Comparison of ENCODE assay signal across 8 cellular contexts in the genomic region with DNA sequence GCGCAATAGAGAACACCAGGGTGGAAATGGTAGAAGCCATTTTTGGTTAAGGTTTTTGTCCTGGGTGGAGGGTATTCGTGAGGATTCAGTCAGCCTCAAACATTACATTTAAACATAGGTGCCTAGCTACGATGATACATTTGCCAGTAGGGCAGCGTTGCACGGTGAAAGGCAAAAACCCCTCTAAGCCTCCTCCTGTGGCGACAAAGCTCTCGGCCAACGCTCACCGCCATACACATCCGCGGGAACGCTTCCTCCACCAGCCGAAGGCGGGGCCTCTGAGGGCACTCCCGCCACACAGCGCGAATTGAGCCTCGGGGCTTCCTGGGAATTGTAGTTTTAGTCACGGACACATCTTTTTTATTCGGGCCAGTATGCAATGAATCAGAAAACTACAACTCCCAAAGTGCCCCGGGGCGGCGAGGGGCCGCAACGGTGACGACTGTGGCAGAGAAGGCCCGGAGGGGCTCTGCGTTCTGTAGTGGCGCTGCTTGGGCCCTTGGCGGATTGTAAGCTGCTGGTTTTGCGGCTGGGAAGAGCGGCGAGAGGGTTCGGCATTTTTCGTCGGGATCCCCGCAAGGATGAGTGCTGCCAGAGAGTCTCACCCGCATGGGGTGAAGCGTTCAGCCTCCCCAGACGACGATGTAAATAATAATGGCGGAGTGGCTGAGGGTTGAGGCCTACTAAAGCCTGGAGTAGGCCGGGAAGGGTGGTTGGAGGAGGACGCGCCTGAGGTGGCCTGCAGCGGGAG. TPM values are rescaled to one million over a fixed set of nuclear protein-coding genes. Genes with fewer than 3 reads are reported as not detected.
DNase-seq lines count a peak whose midpoint lies in the region; ATAC-seq and TF ChIP-seq lines count a peak whose summit lies in the region.

A gene (plus strand): TSS at position 450 of the 751 bp plus-strand sequence. CDS start 132 bp downstream, at position 582.

- H3K4me3 ChIP-seq in AG10803 (ENCODE audit: low read length): peak within 1 kb of the TSS; percentile 89

- peak; percentile 98 for ATAC-seq in GM19043 (IDR thresholded peaks at IDR 0.05; ENCODE audit: low read depth, unreplicated experiment)
- peak; percentile 98 for ATAC-seq in HG03378 (IDR thresholded peaks at IDR 0.05; ENCODE audit: unreplicated experiment)

- peak; percentile 96 for DNase-seq in AG10803 (ENCODE audit: low read depth)
- peak; percentile 94 for DNase-seq in NCI-H460 (ENCODE audit: extremely low read depth, low read depth)
- DNase-seq in activated CD4-positive, CD25-positive, alpha-beta regulatory T cell treated with anti-CD3 and anti-CD28 coated beads, Interleukin-2, amount 50 U/mL, for 72 hours: peak; percentile 91
- DNase-seq in cerebellar nuclear complex (lab: John Stamatoyannopoulos, UW): peak; percentile 78 to 96
- peak; percentile 99 for DNase-seq in islet precursor cell
- peak; percentile 89 to 91 (median 90) for DNase-seq in stimulated activated CD4-positive, alpha-beta T cell treated with anti-CD3 and anti-CD28 coated beads, Interleukin-12 subunit alpha, Interleukin-12 subunit beta, amount 100 ng/mL, for 48 hours (ENCODE audit: low read depth in 2 of 3, low spot score in 1 of 3)

- TF ChIP-seq CTCF in AG10803 (conservative IDR thresholded peaks at IDR 0.05; ENCODE audit: low read length): no peak

RNA-seq across cellular contexts. Expression of the gene that starts here (rescaled TPM):
- total RNA-seq in NCI-H460 (2014; rRNA removed; shearing (Covaris generic)): 124 and 144 TPM in 2 replicates
- 52.8 and 163 TPM in 2 replicates for polyA plus RNA-seq in NCI-H460 (2014; cell fraction: nucleus; rRNA removed)

Comparison
In these comparisons a context has a peak if more than half of its experiments do, and no peak if none do; other contexts are left out.
1. Peak in every context shown above with its lines: DNase-seq, ATAC-seq and H3K4me3 ChIP-seq.